Comparison of ENCODE assay signal across 18 cellular contexts in the genomic region with DNA sequence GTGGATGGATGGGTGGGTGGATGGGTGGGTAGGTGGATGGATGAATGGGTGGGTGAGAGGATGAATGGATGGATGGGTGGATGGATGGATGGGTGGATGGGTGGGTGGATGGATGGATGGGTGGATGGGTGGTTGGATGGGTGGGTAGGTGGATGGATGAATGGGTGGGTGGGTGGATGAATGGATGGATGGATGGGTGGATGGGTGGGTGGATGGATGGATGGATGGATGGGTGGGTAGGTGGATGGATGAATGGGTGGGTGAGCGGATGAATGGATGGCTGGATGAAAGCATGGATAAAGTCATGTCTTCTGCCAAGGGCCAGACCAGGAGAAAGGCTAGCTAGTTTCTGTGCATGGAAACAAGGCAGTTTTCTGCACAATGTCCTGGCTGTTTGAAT. TPM values are rescaled to one million over a fixed set of nuclear protein-coding genes. Genes with fewer than 3 reads are reported as not detected.
"Had no signal": no experiment of that assay in that cellular context is flagged by ENCODE, and none has a peak within 500 bp of the region (broad histone marks: within the 10 kb centered on the region; RNA-seq: fewer than 3 reads in every experiment).

No MANE protein-coding gene starts in this region.

RNA-seq across cellular contexts. Expression of a gene that starts 35.8 kb away (rescaled TPM):
- total RNA-seq: activated naive CD4-positive, alpha-beta T cell treated with anti-CD3 and anti-CD28 coated beads for 36 hours; activated naive CD4-positive, alpha-beta T cell treated with anti-CD3 and anti-CD28 coated beads, Interleukin-2, amount 50 U/mL, for 72 hours; activated naive CD8-positive, alpha-beta T cell treated with anti-CD3 and anti-CD28 coated beads for 36 hours; activated naive CD8-positive, alpha-beta T cell treated with anti-CD3 and anti-CD28 coated beads, Interleukin-2, amount 10 ng/mL, durations not matched to agents 7 days and 5 days; activated T-cell treated with anti-CD3 and anti-CD28 coated beads, Interleukin-2, amount 50 U/mL, for 4 hours; activated T-cell treated with anti-CD3 and anti-CD28 coated beads, Interleukin-2, amount 50 U/mL, for 72 hours; activated T-helper 1 cell treated with anti-CD3 and anti-CD28 coated beads, Interleukin-12 subunit alpha, Interleukin-12 subunit beta, Interleukin-2, Interleukin-4 antibody, amounts not matched to agents 30 ng/mL and 10 ng/mL and 1 ng/mL, durations not matched to agents 14 hours and 24 hours and 36 hours; activated T-helper 17 cell treated with anti-CD3 and anti-CD28 coated beads, Interleukin-2, amount 50 U/mL, for 72 hours; activated T-helper 2 cell treated with anti-CD3 and anti-CD28 coated beads, Interferon-gamma antibody, Interleukin-2, Interleukin-4, amounts not matched to agents 10 μg/mL and 5 μg/mL and 100 μg/mL, durations not matched to agents 14 hours and 24 hours and 36 hours; adrenal gland; aorta; ascending aorta; body of pancreas; breast epithelium; bronchial epithelial cell; cerebellum; chondrocyte had no signal

RNA-seq across cellular contexts. Expression of a gene that starts 46.9 kb away (rescaled TPM):
- total RNA-seq: activated naive CD4-positive, alpha-beta T cell treated with anti-CD3 and anti-CD28 coated beads for 36 hours; activated naive CD4-positive, alpha-beta T cell treated with anti-CD3 and anti-CD28 coated beads, Interleukin-2, amount 50 U/mL, for 72 hours; activated naive CD8-positive, alpha-beta T cell treated with anti-CD3 and anti-CD28 coated beads for 36 hours; activated naive CD8-positive, alpha-beta T cell treated with anti-CD3 and anti-CD28 coated beads, Interleukin-2, amount 10 ng/mL, durations not matched to agents 7 days and 5 days; activated T-cell treated with anti-CD3 and anti-CD28 coated beads, Interleukin-2, amount 50 U/mL, for 4 hours; activated T-cell treated with anti-CD3 and anti-CD28 coated beads, Interleukin-2, amount 50 U/mL, for 72 hours; activated T-helper 1 cell treated with anti-CD3 and anti-CD28 coated beads, Interleukin-12 subunit alpha, Interleukin-12 subunit beta, Interleukin-2, Interleukin-4 antibody, amounts not matched to agents 30 ng/mL and 10 ng/mL and 1 ng/mL, durations not matched to agents 14 hours and 24 hours and 36 hours; activated T-helper 17 cell treated with anti-CD3 and anti-CD28 coated beads, Interleukin-2, amount 50 U/mL, for 72 hours; activated T-helper 2 cell treated with anti-CD3 and anti-CD28 coated beads, Interferon-gamma antibody, Interleukin-2, Interleukin-4, amounts not matched to agents 10 μg/mL and 5 μg/mL and 100 μg/mL, durations not matched to agents 14 hours and 24 hours and 36 hours; adrenal gland; ascending aorta; astrocyte; bronchial epithelial cell; chondrocyte had no signal
